1 cellular context compared by ENCODE assay signal in the genomic region with DNA sequence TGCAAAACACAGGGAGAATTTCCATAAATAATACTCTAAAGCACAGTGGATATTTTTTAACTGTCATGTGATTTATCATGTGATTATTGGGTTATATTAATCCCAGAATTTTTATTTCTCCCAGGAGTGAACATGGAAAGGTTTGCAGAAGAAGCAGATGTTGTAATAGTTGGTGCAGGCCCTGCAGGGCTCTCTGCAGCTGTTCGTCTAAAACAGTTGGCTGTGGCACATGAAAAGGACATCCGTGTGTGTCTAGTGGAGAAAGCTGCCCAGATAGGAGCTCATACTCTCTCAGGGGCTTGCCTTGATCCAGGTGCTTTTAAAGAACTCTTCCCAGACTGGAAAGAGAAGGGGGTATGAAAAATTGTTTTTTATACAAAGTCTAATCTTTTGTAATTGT.
TF ChIP-seq lines count a peak whose summit lies in the region.

No MANE protein-coding gene starts in this region.

TF ChIP-seq in K562, 482 proteins besides CTCF, POLR2A, EP300 and RAD21 (continued from another document):
- TF ChIP-seq, protein P1, sequence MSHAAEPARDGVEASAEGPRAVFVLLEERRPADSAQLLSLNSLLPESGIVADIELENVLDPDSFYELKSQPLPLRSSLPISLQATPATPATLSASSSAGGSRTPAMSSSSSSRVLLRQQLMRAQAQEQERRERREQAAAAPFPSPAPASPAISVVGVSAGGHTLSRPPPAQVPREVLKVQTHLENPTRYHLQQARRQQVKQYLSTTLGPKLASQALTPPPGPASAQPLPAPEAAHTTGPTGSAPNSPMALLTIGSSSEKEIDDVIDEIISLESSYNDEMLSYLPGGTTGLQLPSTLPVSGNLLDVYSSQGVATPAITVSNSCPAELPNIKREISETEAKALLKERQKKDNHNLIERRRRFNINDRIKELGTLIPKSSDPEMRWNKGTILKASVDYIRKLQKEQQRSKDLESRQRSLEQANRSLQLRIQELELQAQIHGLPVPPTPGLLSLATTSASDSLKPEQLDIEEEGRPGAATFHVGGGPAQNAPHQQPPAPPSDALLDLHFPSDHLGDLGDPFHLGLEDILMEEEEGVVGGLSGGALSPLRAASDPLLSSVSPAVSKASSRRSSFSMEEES (CRISPR knock-in tag; IDR thresholded peaks at IDR 0.05), result peak; percentile 3; the same call in 1 of the 2 replicates
